ENCODE assay signal across 31 cellular contexts in genomic region chr3:94076055-94076454, GRCh38. TPM values are rescaled to one million over a fixed set of nuclear protein-coding genes. Genes with fewer than 3 reads are reported as not detected.
DNase-seq lines count a peak whose midpoint lies in the region; ATAC-seq, FAIRE-seq and TF ChIP-seq lines count a peak whose summit lies in the region.
"Had no signal": no experiment of that assay in that cellular context is flagged by ENCODE, and none has a peak within 500 bp of the region (broad histone marks: within the 10 kb centered on the region; RNA-seq: fewer than 3 reads in every experiment).

No MANE protein-coding gene starts in this region.

- no peaks in the 10 kb centered on the region for H3K79me2 ChIP-seq in PC-3 (ENCODE audit: low read length)

- ATAC-seq in PC-3 (no peak), HG02610 (IDR thresholded peaks at IDR 0.05; ENCODE audit: unreplicated experiment) (no peak), psoas muscle (no peak), HG02973 (IDR thresholded peaks at IDR 0.05; ENCODE audit: unreplicated experiment) (no peak)
- ATAC-seq: activated CD8-positive, alpha-beta T cell treated with anti-CD3 and anti-CD28 coated beads for 36 hours; HCT116; left ventricle myocardium superior; sciatic nerve had no signal

- H3K9me2 ChIP-seq in PC-3 (replicated peaks; ENCODE audit: low read length) = no peaks in the 10 kb centered on the region

- no peaks in the 10 kb centered on the region for H4K20me1 ChIP-seq in PC-3 (ENCODE audit: low read length)

- intact Hi-C loops in PC-3 (cut with micrococcal nuclease) (no loop called here), psoas muscle (cut with DNase I) (no loop called here)

- CTCF ChIA-PET in PC-3 (lab: Charles Lee) = no interaction called here

- no peak overlapping the region for H2AFZ ChIP-seq in PC-3 (ENCODE audit: low read length)
- H2AFZ ChIP-seq: hepatocyte had no signal

- H3K27me3 ChIP-seq in PC-3 (ENCODE audit: low read length) (no peaks in the 10 kb centered on the region), bronchial epithelial cell (ENCODE audit: control insufficient read depth, insufficient read depth, low read length) (no peaks in the 10 kb centered on the region), kidney epithelial cell (ENCODE audit: control insufficient read depth, insufficient read depth, low read length) (no peaks in the 10 kb centered on the region), psoas muscle (ENCODE audit: insufficient read depth in 3 of 3, low read length in 2 of 3) (no peaks in the 10 kb centered on the region)
- H3K27me3 ChIP-seq: adrenal gland, dorsolateral prefrontal cortex, hepatocyte, MG63, thyroid gland had no signal

- H3K4me3 ChIP-seq in PC-3 (ENCODE audit: low read length) (no peak overlapping the region), bronchial epithelial cell (ENCODE audit: low read depth, low read length) (no peak overlapping the region), kidney epithelial cell (ENCODE audit: low read depth, low read length) (no peak overlapping the region), psoas muscle (no peak overlapping the region)
- H3K4me3 ChIP-seq: adrenal gland, dorsolateral prefrontal cortex, hepatocyte, MG63, thyroid gland had no signal

- no peaks in the 10 kb centered on the region for H3K4me1 ChIP-seq in PC-3 (ENCODE audit: insufficient read depth, low read length)
- no peaks in the 10 kb centered on the region for H3K4me1 ChIP-seq in psoas muscle

- FAIRE-seq in bronchial epithelial cell (lab: Jason Lieb, UNC) = no peak
- FAIRE-seq: endothelial cell of umbilical vein, frontal cortex, TTC549 had no signal

- whole genome bisulfite sequencing in psoas muscle, 3 donors = 92 to 98% (median 96%) methylated on average over 3 of the region's 3 CpGs

- no peak for TF ChIP-seq CTCF in PC-3 (conservative IDR thresholded peaks at IDR 0.05; ENCODE audit: low read depth, low read length)
- no peak for TF ChIP-seq CTCF in bronchial epithelial cell (IDR thresholded peaks at IDR 0.05; ENCODE audit: insufficient read depth, low read length, severe bottlenecking)
- TF ChIP-seq CTCF in kidney epithelial cell (IDR thresholded peaks at IDR 0.05; ENCODE audit: insufficient read depth, low read length, poor library complexity, severe bottlenecking) = no peak
- no peak for TF ChIP-seq CTCF in psoas muscle (IDR thresholded peaks at IDR 0.05)

- H3K36me3 ChIP-seq in PC-3 (ENCODE audit: low read depth, low read length) = 0 out of 2 replicates have a peak, but pooled peaks cover 3% of the 10 kb centered on the region
- peaks cover 7% of the 10 kb centered on the region for H3K36me3 ChIP-seq in bronchial epithelial cell (ENCODE audit: control insufficient read depth, insufficient read depth, low read length)
- no peaks in the 10 kb centered on the region for H3K36me3 ChIP-seq in kidney epithelial cell (ENCODE audit: control insufficient read depth, insufficient read depth, low read length)
- H3K36me3 ChIP-seq in psoas muscle (ENCODE audit: insufficient read depth in 1 of 2, low read depth in 1 of 2) = no peaks in the 10 kb centered on the region

- H3K9me3 ChIP-seq in PC-3 (ENCODE audit: low read length) = no peaks in the 10 kb centered on the region
- H3K9me3 ChIP-seq in psoas muscle = no peaks in the 10 kb centered on the region
- H3K9me3 ChIP-seq: adrenal gland, MG63, thyroid gland had no signal

- H3K27ac ChIP-seq in PC-3 (ENCODE audit: low read length) (no peak overlapping the region), psoas muscle (no peak overlapping the region)
- H3K27ac ChIP-seq: adrenal gland, C4-2B, dorsolateral prefrontal cortex, hepatocyte, thyroid gland had no signal

- DNase-seq in EH (ENCODE audit: low read depth) = peak; percentile 25
- peak; percentile 46 for DNase-seq in PC-3
- peak; percentile 65 for DNase-seq in bronchial epithelial cell (ENCODE audit: low read depth)
- DNase-seq in kidney epithelial cell (ENCODE audit: low read depth) = peak; percentile 4
- no peak for DNase-seq in NAMALWA (ENCODE audit: low spot score)
- no peak for DNase-seq in psoas muscle
- DNase-seq: activated CD4-positive, alpha-beta T cell treated with anti-CD3 and anti-CD28 coated beads for 1 hour; activated CD8-positive, alpha-beta T cell treated with anti-CD3 and anti-CD28 coated beads for 36 hours; activated gamma-delta T cell; adrenal gland; dorsolateral prefrontal cortex; immature natural killer cell; left ventricle myocardium superior; MG63; NCI-H1436 treated with DMSO at 0.1 percent for 48 hours; NCI-H510A; nephron progenitor cell; SIG-M5; stimulated activated CD4-positive, alpha-beta T cell treated with anti-CD3 and anti-CD28 coated beads, Interleukin-15, amount 100 ng/mL, for 24 hours; T-helper 1 cell; thyroid gland had no signal

- H3F3A ChIP-seq in PC-3 (ENCODE audit: low read length, unreplicated experiment) = no peaks in the 10 kb centered on the region

- POLR2A ChIA-PET in PC-3 (lab: Charles Lee; ENCODE audit: unreplicated experiment) = no interaction called here

- BruUV-seq in PC-3 (replicated peaks; lab: Mats Ljungman, UMichigan) = no TSS peak

- no peak overlapping the region for H3K4me2 ChIP-seq in PC-3 (ENCODE audit: low read length)
- H3K4me2 ChIP-seq: hepatocyte had no signal

- H3K9ac ChIP-seq in PC-3 (ENCODE audit: low read length) = no peak overlapping the region

RNA-seq across cellular contexts. Expression of gene NSUN3, which starts 13.2 kb away (rescaled TPM):
- total RNA-seq in PC-3 (2014; rRNA removed) (4.4 and 5.3 TPM in 2 replicates), bronchial epithelial cell (7.9 and 11.4 TPM in 2 replicates), kidney epithelial cell (6.8 and 11.0 TPM in 2 replicates), psoas muscle (1 to 10 TPM; 1.5 to 4.1 (median 2.7) TPM)
- 1 to 10 TPM; 2.0 to 4.1 (median 2.3) TPM for polyA plus RNA-seq in psoas muscle

RNA-seq across cellular contexts. Expression of gene DHFR2, which starts 13.3 kb away (rescaled TPM):
- total RNA-seq in PC-3 (2014; rRNA removed) = 2.2 and 2.6 TPM in 2 replicates
- 1.3 and 1.9 TPM in 2 replicates for total RNA-seq in bronchial epithelial cell
- total RNA-seq in kidney epithelial cell = 2.1 and 2.6 TPM in 2 replicates
- 1 to 10 TPM in 2 of 4 donors, under 1 TPM in 2; 0.81 to 1.9 (median 1.3) TPM for total RNA-seq in psoas muscle
- 1 to 10 TPM in 2 of 3 donors, under 1 TPM in 1; 0.49 to 2.8 (median 1.7) TPM for polyA plus RNA-seq in psoas muscle

RNA-seq across cellular contexts. Expression of gene STX19, which starts 47.7 kb away (rescaled TPM):
- not detected in 2 replicates for total RNA-seq in PC-3 (2014; rRNA removed)
- total RNA-seq in bronchial epithelial cell = 0.53 and 5.1 TPM in 2 replicates
- not detected in 2 replicates for total RNA-seq in kidney epithelial cell
- total RNA-seq in psoas muscle = not detected
- not detected for polyA plus RNA-seq in psoas muscle
- total RNA-seq: activated CD8-positive, alpha-beta T cell treated with anti-CD3 and anti-CD28 coated beads for 36 hours; adrenal gland; endothelial cell of umbilical vein; frontal cortex; left ventricle myocardium superior; mononuclear cell; thyroid gland had no signal
- polyA plus RNA-seq: endothelial cell of umbilical vein had no signal

Comparison
In these comparisons a context has a peak if more than half of its experiments do, and no peak if none do; other contexts are left out.
1. DNase-seq: peak in EH (single experiment), PC-3 (single experiment), bronchial epithelial cell (single experiment) and kidney epithelial cell (single experiment); none in NAMALWA (single experiment) and psoas muscle (0 of 2).